18 cellular contexts compared by ENCODE assay signal in the genomic region with DNA sequence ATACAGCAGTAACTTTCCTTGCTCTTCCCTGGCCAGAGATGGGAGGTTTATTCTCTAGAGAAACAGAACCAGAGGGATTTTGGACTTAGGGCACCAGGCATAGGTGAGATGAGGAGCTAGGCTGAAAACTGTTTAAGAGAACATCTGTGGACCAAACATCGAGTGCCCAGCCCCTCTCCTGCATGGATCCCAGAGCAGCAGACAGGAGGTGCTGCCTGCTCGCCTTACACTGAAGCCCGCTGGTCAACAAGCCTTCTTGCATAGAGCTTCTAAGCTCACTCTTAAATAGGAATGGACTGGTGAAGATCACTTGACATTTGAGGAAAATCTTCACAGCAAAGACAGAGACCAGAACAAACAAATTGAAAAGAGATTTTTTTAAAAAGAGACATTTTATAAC. TPM values are rescaled to one million over a fixed set of nuclear protein-coding genes. Genes with fewer than 3 reads are reported as not detected.
DNase-seq lines count a peak whose midpoint lies in the region; ATAC-seq and TF ChIP-seq lines count a peak whose summit lies in the region.
"Had no signal": no experiment of that assay in that cellular context is flagged by ENCODE, and none has a peak within 500 bp of the region (broad histone marks: within the 10 kb centered on the region; RNA-seq: fewer than 3 reads in every experiment).

No MANE protein-coding gene starts in this region.

- no peak for DNase-seq in activated naive CD4-positive, alpha-beta T cell treated with anti-CD3 and anti-CD28 coated beads, Interleukin-2, amount 10 ng/mL, durations not matched to agents 7 days and 5 days
- no peak for DNase-seq in activated naive CD4-positive, alpha-beta T cell treated with anti-CD3 and anti-CD28 coated beads, Interleukin-2, amount 50 U/mL, for 16 hours
- no peak for DNase-seq in brain microvascular endothelial cell
- DNase-seq in stimulated activated effector memory CD8-positive, alpha-beta T cell treated with anti-CD3 and anti-CD28 coated beads, Interleukin-12 subunit alpha, Interleukin-12 subunit beta, amount 100 ng/mL, for 72 hours (ENCODE audit: low spot score in 2 of 2): no peak
- no peak for DNase-seq in left colon
- DNase-seq in DMS153 treated with DMSO at 0.1 percent for 48 hours (lab: John Stamatoyannopoulos, UW; ENCODE audit: unreplicated experiment): no peak
- DNase-seq: KG1, NCI-H1436, NCI-H2029, NCI-H2171 treated with DMSO at 0.1 percent for 48 hours, NCI-H446 treated with DMSO at 0.1 percent for 48 hours, NCI-H748 treated with DMSO at 0.1 percent for 48 hours had no signal

- in situ Hi-C loops in brain microvascular endothelial cell (cut with HindIII; ENCODE audit: low pct_ligation_motif_present, low sequenced_read_pairs): no loop called here

- no peak overlapping the region for H3K4me2 ChIP-seq in OCI-LY1 (ENCODE audit: low read length)

- ATAC-seq in stimulated activated effector memory CD8-positive, alpha-beta T cell treated with anti-CD3 and anti-CD28 coated beads, Interleukin-12 subunit alpha, Interleukin-12 subunit beta, amount 100 ng/mL, for 72 hours: no peak
- ATAC-seq in GM18861 (IDR thresholded peaks at IDR 0.05; ENCODE audit: unreplicated experiment) (no peak), left colon (no peak)
- ATAC-seq: Panc1 had no signal

- peaks cover 70% of the 10 kb centered on the region for H3K4me1 ChIP-seq in OCI-LY1 (ENCODE audit: insufficient read depth, low read length, severe bottlenecking)

- no peaks in the 10 kb centered on the region for H3K36me3 ChIP-seq in OCI-LY1 (ENCODE audit: insufficient read depth, low read length)
- H3K36me3 ChIP-seq in brain microvascular endothelial cell (replicated peaks): no peaks in the 10 kb centered on the region

- no peak for TF ChIP-seq CTCF in OCI-LY1 (IDR thresholded peaks at IDR 0.05; ENCODE audit: low read length)
- peak; percentile 18 for TF ChIP-seq CTCF in brain microvascular endothelial cell (IDR thresholded peaks at IDR 0.05; ENCODE audit: low read depth, low read length, missing control alignments)

- no peaks in the 10 kb centered on the region for H3K79me2 ChIP-seq in OCI-LY1 (ENCODE audit: insufficient read depth, low read length)

- H3K27ac ChIP-seq in OCI-LY1 (ENCODE audit: low read depth, low read length, poor library complexity, severe bottlenecking) (peak overlapping the region; percentile 94), brain microvascular endothelial cell (no peak overlapping the region)
- H3K27ac ChIP-seq: BLaER1 treated with 17β-estradiol and CSF1 and Interleukin-3, amounts not matched to agents 10 nM and 100 nM; SK-N-MC had no signal

- H2AFZ ChIP-seq in OCI-LY1 (ENCODE audit: low read length): no peak overlapping the region

- no peaks in the 10 kb centered on the region for H4K20me1 ChIP-seq in OCI-LY1 (ENCODE audit: insufficient read depth, low read length)
- H4K20me1 ChIP-seq: BLaER1 treated with 17β-estradiol and CSF1 and Interleukin-3, amounts not matched to agents 10 nM and 100 nM had no signal

- H3K9ac ChIP-seq in OCI-LY1 (ENCODE audit: low read length): 0 out of 2 replicates have a peak overlapping the region, but pooled peaks have one; percentile 11
- H3K9ac ChIP-seq: BLaER1 treated with 17β-estradiol and CSF1 and Interleukin-3, amounts not matched to agents 10 nM and 100 nM had no signal

- H3K27ac Mint-ChIP-seq in activated naive CD4-positive, alpha-beta T cell treated with anti-CD3 and anti-CD28 coated beads, Interleukin-2, amount 10 ng/mL, durations not matched to agents 7 days and 5 days: peak overlapping the region; percentile 20
- peak overlapping the region; percentile 17 for H3K27ac Mint-ChIP-seq in stimulated activated effector memory CD8-positive, alpha-beta T cell treated with anti-CD3 and anti-CD28 coated beads, Interleukin-12 subunit alpha, Interleukin-12 subunit beta, amount 100 ng/mL, for 72 hours

- no peaks in the 10 kb centered on the region for H3K27me3 Mint-ChIP-seq in activated naive CD4-positive, alpha-beta T cell treated with anti-CD3 and anti-CD28 coated beads, Interleukin-2, amount 10 ng/mL, durations not matched to agents 7 days and 5 days

- H3K4me3 Mint-ChIP-seq in activated naive CD4-positive, alpha-beta T cell treated with anti-CD3 and anti-CD28 coated beads, Interleukin-2, amount 10 ng/mL, durations not matched to agents 7 days and 5 days: no peak overlapping the region
- no peak overlapping the region for H3K4me3 Mint-ChIP-seq in stimulated activated effector memory CD8-positive, alpha-beta T cell treated with anti-CD3 and anti-CD28 coated beads, Interleukin-12 subunit alpha, Interleukin-12 subunit beta, amount 100 ng/mL, for 72 hours

- no peaks in the 10 kb centered on the region for H3K9me3 Mint-ChIP-seq in activated naive CD4-positive, alpha-beta T cell treated with anti-CD3 and anti-CD28 coated beads, Interleukin-2, amount 10 ng/mL, durations not matched to agents 7 days and 5 days
- no peaks in the 10 kb centered on the region for H3K9me3 Mint-ChIP-seq in stimulated activated effector memory CD8-positive, alpha-beta T cell treated with anti-CD3 and anti-CD28 coated beads, Interleukin-12 subunit alpha, Interleukin-12 subunit beta, amount 100 ng/mL, for 72 hours

- peaks cover 71% of the 10 kb centered on the region for H3K36me3 Mint-ChIP-seq in activated naive CD4-positive, alpha-beta T cell treated with anti-CD3 and anti-CD28 coated beads, Interleukin-2, amount 10 ng/mL, durations not matched to agents 7 days and 5 days
- H3K36me3 Mint-ChIP-seq in stimulated activated effector memory CD8-positive, alpha-beta T cell treated with anti-CD3 and anti-CD28 coated beads, Interleukin-12 subunit alpha, Interleukin-12 subunit beta, amount 100 ng/mL, for 72 hours: peaks cover 77% of the 10 kb centered on the region

- H3F3A ChIP-seq in OCI-LY1 (ENCODE audit: insufficient read depth, low read length): peaks cover 7% of the 10 kb centered on the region; the same call in 1 of the 2 replicates

- intact Hi-C loops in left colon (cut with DNase I, micrococcal nuclease): no loop called here

- H3K27me3 ChIP-seq in OCI-LY1 (ENCODE audit: insufficient read depth, low read length): no peaks in the 10 kb centered on the region
- H3K27me3 ChIP-seq in brain microvascular endothelial cell (replicated peaks): no peaks in the 10 kb centered on the region
- H3K27me3 ChIP-seq: BLaER1 treated with 17β-estradiol and CSF1 and Interleukin-3, amounts not matched to agents 10 nM and 100 nM had no signal

- CTCF ChIA-PET in activated naive CD4-positive, alpha-beta T cell treated with anti-CD3 and anti-CD28 coated beads, Interleukin-2, amount 10 ng/mL, durations not matched to agents 7 days and 5 days (lab: Charles Lee): interaction anchor here (1.0 kb wide), 1 partner anchor 50 kb away, joined by 3 read pairs; no protein-coding TSS in a partner anchor

- H3K9me2 ChIP-seq in OCI-LY1 (ENCODE audit: low read depth, low read length): no peaks in the 10 kb centered on the region

- peaks cover 6% of the 10 kb centered on the region for H3K4me1 Mint-ChIP-seq in activated naive CD4-positive, alpha-beta T cell treated with anti-CD3 and anti-CD28 coated beads, Interleukin-2, amount 10 ng/mL, durations not matched to agents 7 days and 5 days
- peaks cover 6% of the 10 kb centered on the region for H3K4me1 Mint-ChIP-seq in stimulated activated effector memory CD8-positive, alpha-beta T cell treated with anti-CD3 and anti-CD28 coated beads, Interleukin-12 subunit alpha, Interleukin-12 subunit beta, amount 100 ng/mL, for 72 hours

- H3K4me3 ChIP-seq in OCI-LY1 (ENCODE audit: low read depth, low read length, poor library complexity, severe bottlenecking) (no peak overlapping the region), brain microvascular endothelial cell (ENCODE audit: low read depth, low read length) (no peak overlapping the region)
- H3K4me3 ChIP-seq: BLaER1 treated with 17β-estradiol and CSF1 and Interleukin-3, amounts not matched to agents 10 nM and 100 nM; SK-N-MC had no signal

- H3K9me3 ChIP-seq in OCI-LY1 (ENCODE audit: low read length): no peaks in the 10 kb centered on the region

RNA-seq across cellular contexts. Expression of a gene that starts 41.2 kb away (rescaled TPM):
- 1 to 10 TPM in 1 of 2 donors, under 1 TPM in 1; 0.70 to 1.4 TPM for total RNA-seq in left colon
- total RNA-seq: HT1080 had no signal

RNA-seq across cellular contexts. Expression of a gene that starts 54.5 kb away (rescaled TPM):
- total RNA-seq in left colon: 10 to 100 TPM; 43.9 to 60.5 TPM

RNA-seq across cellular contexts. Expression of a gene that starts 54.5 kb away (rescaled TPM):
- total RNA-seq in left colon: 10 to 100 TPM; 22.4 to 48.2 TPM
